13 cellular contexts compared by ENCODE assay signal in genomic region chr12:132393991-132394949, GRCh38.
DNase-seq lines count a peak whose midpoint lies in the region; ATAC-seq, FAIRE-seq and TF ChIP-seq lines count a peak whose summit lies in the region.
"Had no signal": no experiment of that assay in that cellular context is flagged by ENCODE, and none has a peak within 500 bp of the region (broad histone marks: within the 10 kb centered on the region; RNA-seq: fewer than 3 reads in every experiment).

No MANE protein-coding gene starts in this region.

- no peak for TF ChIP-seq POLR2A in K562 (conservative IDR thresholded peaks at IDR 0.05)

- peaks cover 6% of the 10 kb centered on the region for H3K9me3 ChIP-seq in K562 (replicated peaks; ENCODE audit: control insufficient read depth, insufficient read depth, low read depth, low read length)
- H3K9me3 ChIP-seq: Caco-2 had no signal

- in situ Hi-C loops in K562 (cut with MboI) = no loop called here

- TF ChIP-seq EP300 in K562 (IDR thresholded peaks at IDR 0.05; ENCODE audit: low read length) = no peak

- no peak overlapping the region; the same call in 2 of the 3 replicates for H3K27ac ChIP-seq in K562 (ENCODE audit: extremely low read depth, low read depth, low read length)

- H4K20me1 ChIP-seq in K562 (replicated peaks; ENCODE audit: control insufficient read depth, insufficient read depth, low read length) = peaks cover 6% of the 10 kb centered on the region; the same call in 1 of the 2 replicates

- intact Hi-C loops in K562 (cut with micrococcal nuclease) = no loop called here

- H2AFZ ChIP-seq in K562 (ENCODE audit: low read depth, low read length) = no peak overlapping the region

- H3K4me1 ChIP-seq in K562 (replicated peaks in 1 of 2; ENCODE audit: control insufficient read depth in 2 of 2, insufficient read depth in 2 of 2, low read length in 2 of 2) = peaks cover 14 to 52% of the 10 kb centered on the region in 2 experiments; a peak in 4 of 5 replicates

- peak; percentile 53 for ATAC-seq in K562

- no TSS peak for BruUV-seq in K562 (replicated peaks; lab: Mats Ljungman, UMichigan)

- peak; percentile 15 for DNase-seq in ELR (ENCODE audit: low read depth)
- peak; percentile 36 for DNase-seq in M059J (ENCODE audit: low read depth)
- peak; percentile 36 to 59 (median 53) for DNase-seq in K562 (ENCODE audit: extremely low read depth in 1 of 4, low spot score in 3 of 4)
- DNase-seq in stimulated activated CD4-positive, alpha-beta T cell treated with anti-CD3 and anti-CD28 coated beads, Interleukin-2, amount 100 ng/mL, for 4 hours (ENCODE audit: low read depth) = peak; percentile 37
- DNase-seq in retina = no peak
- no peak for DNase-seq in NOMO-1 treated with dmso at 0.1 percent for 144 hours (lab: John Stamatoyannopoulos, UW; ENCODE audit: unreplicated experiment)
- no peak for DNase-seq in SHP77 treated with DMSO at 0.1 percent for 48 hours (lab: John Stamatoyannopoulos, UW)
- DNase-seq: activated naive CD4-positive, alpha-beta T cell; NCI-H226; stimulated activated naive CD4-positive, alpha-beta T cell had no signal

- H3K4me2 ChIP-seq in K562 (ENCODE audit: insufficient read depth, low read length) = peak overlapping the region; percentile 66

- no peaks in the 10 kb centered on the region for H3K36me3 ChIP-seq in K562 (ENCODE audit: control insufficient read depth, insufficient read depth, low read length)

- H3K79me2 ChIP-seq in K562 (ENCODE audit: control insufficient read depth, insufficient read depth, low read length) = no peaks in the 10 kb centered on the region

- TF ChIP-seq CTCF in K562 (IDR thresholded peaks at IDR 0.05 in 2 of 3, conservative IDR thresholded peaks at IDR 0.05 in 1 of 3; ENCODE audit: insufficient read depth in 2 of 3, low read depth in 1 of 3, low read length in 3 of 3) = no peak

- TF ChIP-seq RAD21 in K562 (CRISPR knock-in tag; conservative IDR thresholded peaks at IDR 0.05 in 1 of 2, IDR thresholded peaks at IDR 0.05 in 1 of 2) = no peak

- CTCF ChIA-PET in K562 (lab: Yijun Ruan, JAX; ENCODE audit: low intra/inter-chr PET ratio) = no interaction called here

- 12% methylated on average over 36 of the region's 36 CpGs for WGBS in K562 (ENCODE audit: insufficient coverage, low coverage, missing lambda C conversion rate)

- H3K27me3 ChIP-seq in K562 (ENCODE audit: control insufficient read depth in 2 of 2, insufficient read depth in 2 of 2, low read length in 2 of 2) = peaks cover 12 to 65% of the 10 kb centered on the region in 2 experiments; a peak in 3 of 5 replicates

- peak overlapping the region; percentile 35 to 45; a peak in 2 of 4 replicates for H3K9ac ChIP-seq in K562 (ENCODE audit: insufficient read depth in 1 of 2, low read depth in 2 of 2, low read length in 2 of 2)

- no peak overlapping the region for H3K4me3 ChIP-seq in K562

- POLR2A ChIA-PET in K562 (lab: Yijun Ruan, JAX) = no interaction called here

- H3K9me1 ChIP-seq in K562 (ENCODE audit: control insufficient read depth, insufficient read depth, low read length) = no peaks in the 10 kb centered on the region

- FAIRE-seq in K562 (lab: Jason Lieb, UNC) = peak; percentile 58
- FAIRE-seq: GM19239, keratinocyte had no signal

TF ChIP-seq in K562, 482 proteins besides CTCF, POLR2A, EP300 and RAD21 (continues in another document):
- TF ChIP-seq NCOA4 (IDR thresholded peaks at IDR 0.05; ENCODE audit: partially characterized antibody) (no peak), MTA1 (IDR thresholded peaks at IDR 0.05; ENCODE audit: borderline replicate concordance) (peak; percentile 85), ZNF740 (CRISPR knock-in tag; IDR thresholded peaks at IDR 0.05) (no peak), ZNF740 (tag; IDR thresholded peaks at IDR 0.05) (no peak), PREB (CRISPR knock-in tag; IDR thresholded peaks at IDR 0.05) (no peak), MYBL2 (IDR thresholded peaks at IDR 0.05; ENCODE audit: low read depth) (no peak), MYBL2 (CRISPR knock-in tag; IDR thresholded peaks at IDR 0.05; ENCODE audit: borderline replicate concordance) (no peak), PHF20 (IDR thresholded peaks at IDR 0.05; ENCODE audit: partially characterized antibody) (peak; percentile 70), ARID1B (IDR thresholded peaks at IDR 0.05) (peak; percentile 39; the same call in 1 of the 2 replicates), ZBTB2 (IDR thresholded peaks at IDR 0.05) (peak; percentile 76; the same call in 1 of the 2 replicates), EGR1 (conservative IDR thresholded peaks at IDR 0.05) (0 out of 2 replicates have a peak, but pooled peaks have one; percentile 12), YBX1 (IDR thresholded peaks at IDR 0.05) (no peak), ATF3 (IDR thresholded peaks at IDR 0.05) (peak; percentile 88), ATF3 (CRISPR knock-in tag; conservative IDR thresholded peaks at IDR 0.05) (peak; percentile 79; the same call in 1 of the 2 replicates), KDM1A (IDR thresholded peaks at IDR 0.05) (peak in 1 of 2 experiments; percentile 19; a peak in 1 of 4 replicates), GATAD2B (IDR thresholded peaks at IDR 0.05; ENCODE audit: borderline replicate concordance) (peak; percentile 87; the same call in 1 of the 2 replicates), ZNF23 (CRISPR knock-in tag; IDR thresholded peaks at IDR 0.05) (no peak), GTF2F1 (IDR thresholded peaks at IDR 0.05; ENCODE audit: low read depth, low read length) (no peak), HEY1 (CRISPR knock-in tag; IDR thresholded peaks at IDR 0.05; ENCODE audit: borderline replicate concordance) (no peak), FOSL1 (tag; conservative IDR thresholded peaks at IDR 0.05) (peak; percentile 97), ZEB2 (IDR thresholded peaks at IDR 0.05) (peak; percentile 20; the same call in 1 of the 2 replicates), GATAD2A (IDR thresholded peaks at IDR 0.05) (peak; percentile 81), ZKSCAN1 (IDR thresholded peaks at IDR 0.05; ENCODE audit: low read depth, low read length) (no peak), MAFK (IDR thresholded peaks at IDR 0.05; ENCODE audit: low read length) (peak; percentile 57; the same call in 1 of the 2 replicates), HMBOX1 (IDR thresholded peaks at IDR 0.05) (no peak), C11orf30 (IDR thresholded peaks at IDR 0.05; ENCODE audit: low read depth) (peak; percentile 90), MTA3 (IDR thresholded peaks at IDR 0.05; ENCODE audit: borderline replicate concordance) (peak; percentile 83), SMARCA5 (IDR thresholded peaks at IDR 0.05) (peak; percentile 75), TRIM24 (IDR thresholded peaks at IDR 0.05) (peak in 1 of 2 experiments; percentile 51; a peak in 1 of 4 replicates)

Comparison
In these comparisons a context has a peak if more than half of its experiments do, and no peak if none do; other contexts are left out.
1. DNase-seq: peak in ELR (single experiment), M059J (single experiment), K562 (4 of 4) and stimulated activated CD4-positive, alpha-beta T cell treated with anti-CD3 and anti-CD28 coated beads, Interleukin-2, amount 100 ng/mL, for 4 hours (single experiment); none in retina (single experiment), NOMO-1 treated with dmso at 0.1 percent for 144 hours (single experiment) and SHP77 treated with DMSO at 0.1 percent for 48 hours (single experiment).